In genomic region chr4:81490761-81491160, GRCh38 we compare ENCODE assay signal across 21 cellular contexts. TPM values are rescaled to one million over a fixed set of nuclear protein-coding genes. Genes with fewer than 3 reads are reported as not detected.
DNase-seq lines count a peak whose midpoint lies in the region; ATAC-seq and TF ChIP-seq lines count a peak whose summit lies in the region.
"Had no signal": no experiment of that assay in that cellular context is flagged by ENCODE, and none has a peak within 500 bp of the region (broad histone marks: within the 10 kb centered on the region; RNA-seq: fewer than 3 reads in every experiment).

No MANE protein-coding gene starts in this region.

- peaks cover 0 to 49% (median 40%) of the 10 kb centered on the region in 11 experiments; a peak in 18 of 22 replicates for H3K9me3 ChIP-seq in BLaER1 treated with 17β-estradiol and CSF1 and Interleukin-3, amounts not matched to agents 10 nM and 100 nM (replicated peaks in 1 of 11)
- H3K9me3 ChIP-seq in right cardiac atrium (ENCODE audit: control insufficient read depth, low read length): no peaks in the 10 kb centered on the region
- no peaks in the 10 kb centered on the region for H3K9me3 ChIP-seq in thyroid gland
- H3K9me3 ChIP-seq: left lung, thoracic aorta had no signal

- H3K4me3 ChIP-seq in BLaER1 treated with 17β-estradiol and CSF1 and Interleukin-3, amounts not matched to agents 10 nM and 100 nM: peak overlapping the region in 5 of 10 experiments; percentile 5 to 29 (median 11); a peak in 3 of 20 replicates
- H3K4me3 ChIP-seq in right cardiac atrium (ENCODE audit: low read length) (no peak overlapping the region), thyroid gland (replicated peaks in 1 of 3) (no peak overlapping the region)
- H3K4me3 ChIP-seq: left lung, thoracic aorta had no signal

- H3K27ac Mint-ChIP-seq in IgD-negative memory B cell: peak overlapping the region in 2 of 3 donors; percentile 31 to 66
- 0 out of 2 replicates have a peak overlapping the region, but pooled peaks have one; percentile 38 for H3K27ac Mint-ChIP-seq in WTC11
- H3K27ac Mint-ChIP-seq in memory B cell: peak overlapping the region; percentile 95

- TF ChIP-seq POLR2A in thyroid gland (IDR thresholded peaks at IDR 0.05): no peak

- POLR2A ChIA-PET in WTC11 (lab: Charles Lee): no interaction called here

- no peaks in the 10 kb centered on the region for H4K20me1 ChIP-seq in BLaER1 treated with 17β-estradiol and CSF1 and Interleukin-3, amounts not matched to agents 10 nM and 100 nM

- H3K9me3 Mint-ChIP-seq in IgD-negative memory B cell: peaks cover 2 to 3% (median 3%) of the 10 kb centered on the region in 3 donors
- peaks cover 24% of the 10 kb centered on the region for H3K9me3 Mint-ChIP-seq in WTC11
- peaks cover 4% of the 10 kb centered on the region for H3K9me3 Mint-ChIP-seq in memory B cell

- H3K4me2 ChIP-seq in BLaER1 treated with 17β-estradiol and CSF1 and Interleukin-3, amounts not matched to agents 10 nM and 100 nM: peak overlapping the region; percentile 25 to 92 (median 73); a peak in 18 of 22 replicates

- CTCF ChIA-PET in WTC11 (lab: Charles Lee): no interaction called here

- H3K27ac ChIP-seq in BLaER1 treated with 17β-estradiol and CSF1 and Interleukin-3, amounts not matched to agents 10 nM and 100 nM: peak overlapping the region; percentile 79 to 95 (median 90)
- H3K27ac ChIP-seq in right cardiac atrium (ENCODE audit: low read length) (no peak overlapping the region), thyroid gland (no peak overlapping the region)
- H3K27ac ChIP-seq: thoracic aorta had no signal

- no peaks in the 10 kb centered on the region for H3K27me3 ChIP-seq in BLaER1 treated with 17β-estradiol and CSF1 and Interleukin-3, amounts not matched to agents 10 nM and 100 nM
- H3K27me3 ChIP-seq in right cardiac atrium (ENCODE audit: control insufficient read depth, insufficient read depth) (no peaks in the 10 kb centered on the region), thyroid gland (no peaks in the 10 kb centered on the region)
- H3K27me3 ChIP-seq: left lung had no signal

- DNase-seq in WTC11 (ENCODE audit: low spot score) (no peak), memory B cell (ENCODE audit: low spot score in 2 of 2) (no peak), kidney glomerular epithelial cell (lab: John Stamatoyannopoulos, UW) (no peak), right cardiac atrium (no peak), NCI-H510A treated with DMSO at 0.1 percent for 48 hours (lab: John Stamatoyannopoulos, UW) (no peak), thyroid gland (no peak)
- DNase-seq: activated CD4-positive, alpha-beta T cell treated with anti-CD3 and anti-CD28 coated beads for 1 hour; caudate nucleus; glutamatergic neuron; left lung; NCI-H146; NCI-H2171 treated with DMSO at 0.1 percent for 48 hours; NCI-H748 treated with DMSO at 0.1 percent for 48 hours; nucleus accumbens; OCI-M1; retina; SHP77 had no signal

- H3K4me1 ChIP-seq in BLaER1 treated with 17β-estradiol and CSF1 and Interleukin-3, amounts not matched to agents 10 nM and 100 nM: peaks cover 40 to 80% (median 53%) of the 10 kb centered on the region in 10 experiments
- H3K4me1 ChIP-seq in right cardiac atrium (ENCODE audit: control insufficient read depth, insufficient read depth, low read length): no peaks in the 10 kb centered on the region
- peaks cover 7 to 11% of the 10 kb centered on the region in 2 donors for H3K4me1 ChIP-seq in thyroid gland

- no peak for ATAC-seq in WTC11
- no peak for ATAC-seq in memory B cell (ENCODE audit: low read depth)
- no peak for ATAC-seq in right cardiac atrium
- ATAC-seq: left lung had no signal

- H3K9ac ChIP-seq in BLaER1 treated with 17β-estradiol and CSF1 and Interleukin-3, amounts not matched to agents 10 nM and 100 nM: peak overlapping the region in 6 of 11 experiments; percentile 15 to 81 (median 61); a peak in 6 of 22 replicates

- TF ChIP-seq CTCF in WTC11 (IDR thresholded peaks at IDR 0.05): no peak
- no peak for TF ChIP-seq CTCF in thyroid gland (IDR thresholded peaks at IDR 0.05)

- 82% methylated on average over 2 of the region's 2 CpGs for WGBS in right cardiac atrium
- 83 to 92% methylated on average over 2 of the region's 2 CpGs for WGBS in thyroid gland, 2 donors

- H3K4me1 Mint-ChIP-seq in IgD-negative memory B cell: peaks cover 25 to 37% (median 27%) of the 10 kb centered on the region in 3 donors
- H3K4me1 Mint-ChIP-seq in WTC11: peaks cover 31% of the 10 kb centered on the region
- H3K4me1 Mint-ChIP-seq in memory B cell: peaks cover 34% of the 10 kb centered on the region

- H3K36me3 Mint-ChIP-seq in IgD-negative memory B cell: no peaks in the 10 kb centered on the region
- H3K36me3 Mint-ChIP-seq in WTC11: peaks cover 22% of the 10 kb centered on the region
- H3K36me3 Mint-ChIP-seq in memory B cell: peaks cover 3% of the 10 kb centered on the region

- intact Hi-C loops in right cardiac atrium (cut with DNase I): no loop called here
- intact Hi-C loops in thyroid gland (cut with DNase I): no loop called here

- H3K4me3 Mint-ChIP-seq in IgD-negative memory B cell (peak overlapping the region in 1 of 4 donors; percentile 72), WTC11 (no peak overlapping the region), memory B cell (peak overlapping the region; percentile 28)

- no peaks in the 10 kb centered on the region for H3K27me3 Mint-ChIP-seq in IgD-negative memory B cell
- H3K27me3 Mint-ChIP-seq in WTC11 (ENCODE audit: low read depth): no peaks in the 10 kb centered on the region
- no peaks in the 10 kb centered on the region for H3K27me3 Mint-ChIP-seq in memory B cell

- no peaks in the 10 kb centered on the region; a peak in 1 of 22 replicates for H3K36me3 ChIP-seq in BLaER1 treated with 17β-estradiol and CSF1 and Interleukin-3, amounts not matched to agents 10 nM and 100 nM
- H3K36me3 ChIP-seq in thyroid gland: no peaks in the 10 kb centered on the region
- H3K36me3 ChIP-seq: left lung, thoracic aorta had no signal

TF ChIP-seq in WTC11, 78 proteins besides CTCF, POLR2A, EP300 and RAD21 (continues in another document):
- TF ChIP-seq CREM (CRISPR knock-in tag; IDR thresholded peaks at IDR 0.05): no peak
- TF ChIP-seq NFYB (CRISPR knock-in tag; conservative IDR thresholded peaks at IDR 0.05; ENCODE audit: low read depth): no peak
- TF ChIP-seq OVOL2 (CRISPR knock-in tag; IDR thresholded peaks at IDR 0.05; ENCODE audit: borderline replicate concordance): no peak
- TF ChIP-seq, protein P1, sequence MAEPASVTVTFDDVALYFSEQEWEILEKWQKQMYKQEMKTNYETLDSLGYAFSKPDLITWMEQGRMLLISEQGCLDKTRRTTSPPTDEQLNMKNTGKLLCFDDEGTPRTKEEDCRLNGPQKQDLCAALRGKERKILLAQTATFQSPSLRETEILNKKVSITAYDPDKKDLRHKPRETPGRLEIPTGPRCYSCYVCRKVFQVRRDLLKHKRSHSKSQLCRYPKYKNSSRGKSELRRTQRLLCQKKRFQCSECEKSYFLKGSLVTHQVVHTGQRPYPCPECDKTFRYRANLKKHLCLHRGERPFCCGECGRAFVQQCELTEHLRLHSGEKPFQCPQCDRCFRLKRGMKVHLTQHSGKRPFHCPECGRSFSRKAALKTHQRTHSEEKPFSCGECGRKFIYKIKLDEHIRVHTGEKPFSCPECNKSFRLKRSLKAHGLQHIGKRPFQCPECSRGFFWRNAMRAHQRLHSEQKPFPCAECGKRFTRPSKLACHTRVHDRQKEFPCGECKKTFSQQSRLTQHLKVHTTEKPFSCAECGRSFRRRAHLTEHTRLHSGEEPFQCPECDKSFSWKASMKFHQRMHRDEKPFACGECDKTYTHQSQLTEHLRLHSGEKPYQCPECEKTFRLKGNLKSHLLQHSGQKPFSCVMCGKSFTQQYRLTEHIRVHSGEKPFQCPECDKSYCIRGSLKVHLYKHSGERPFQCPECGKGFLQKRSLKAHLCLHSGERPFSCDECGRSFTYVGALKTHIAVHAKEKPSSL (CRISPR knock-in tag; conservative IDR thresholded peaks at IDR 0.05): no peak
- no peak for TF ChIP-seq SP1 (CRISPR knock-in tag; conservative IDR thresholded peaks at IDR 0.05)
- no peak for TF ChIP-seq CBFB (CRISPR knock-in tag; IDR thresholded peaks at IDR 0.05; ENCODE audit: low read depth)
- TF ChIP-seq NFATC4 (CRISPR knock-in tag; IDR thresholded peaks at IDR 0.05): no peak
- TF ChIP-seq GTF2I (CRISPR knock-in tag; conservative IDR thresholded peaks at IDR 0.05): no peak
- no peak for TF ChIP-seq MYBL2 (CRISPR knock-in tag; IDR thresholded peaks at IDR 0.05)
- TF ChIP-seq, protein P2, sequence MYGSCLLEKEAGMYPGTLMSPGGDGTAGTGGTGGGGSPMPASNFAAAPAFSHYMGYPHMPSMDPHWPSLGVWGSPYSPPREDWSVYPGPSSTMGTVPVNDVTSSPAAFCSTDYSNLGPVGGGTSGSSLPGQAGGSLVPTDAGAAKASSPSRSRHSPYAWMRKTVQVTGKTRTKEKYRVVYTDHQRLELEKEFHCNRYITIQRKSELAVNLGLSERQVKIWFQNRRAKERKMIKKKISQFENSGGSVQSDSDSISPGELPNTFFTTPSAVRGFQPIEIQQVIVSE (CRISPR knock-in tag; IDR thresholded peaks at IDR 0.05; ENCODE audit: borderline replicate concordance): no peak
- TF ChIP-seq E2F4 (CRISPR knock-in tag; IDR thresholded peaks at IDR 0.05; ENCODE audit: borderline replicate concordance, low read depth): no peak

RNA-seq across cellular contexts. Expression of gene RASGEF1B, which starts 19.1 kb away (rescaled TPM):
- polyA plus RNA-seq in IgD-negative memory B cell (17.5 TPM), right cardiac atrium (4.3 TPM)
- total RNA-seq in WTC11 (2021) (3.8 to 6.9 TPM (median 4.0 TPM) in 3 replicates), right cardiac atrium (10 to 100 TPM in 1 of 4 donors, 1 to 10 TPM in 3; 9.0 to 10.6 (median 9.2) TPM), thyroid gland (10 to 100 TPM in 2 of 4 donors, 1 to 10 TPM in 2; 4.3 to 15.5 (median 10.2) TPM)
- polyA plus RNA-seq: AG04450 had no signal

Comparison
In these comparisons a context has a peak if more than half of its experiments do, and no peak if none do; other contexts are left out.
1. H3K27ac ChIP-seq: peak in BLaER1 treated with 17β-estradiol and CSF1 and Interleukin-3, amounts not matched to agents 10 nM and 100 nM (11 of 11); none in right cardiac atrium (single experiment) and thyroid gland (0 of 3).
2. H3K27ac Mint-ChIP-seq: peak in every context shown above with its lines; median percentile 95 in memory B cell; 48 in IgD-negative memory B cell; 38 in WTC11.